Comparison of ENCODE assay signal across 11 cellular contexts in the genomic region with DNA sequence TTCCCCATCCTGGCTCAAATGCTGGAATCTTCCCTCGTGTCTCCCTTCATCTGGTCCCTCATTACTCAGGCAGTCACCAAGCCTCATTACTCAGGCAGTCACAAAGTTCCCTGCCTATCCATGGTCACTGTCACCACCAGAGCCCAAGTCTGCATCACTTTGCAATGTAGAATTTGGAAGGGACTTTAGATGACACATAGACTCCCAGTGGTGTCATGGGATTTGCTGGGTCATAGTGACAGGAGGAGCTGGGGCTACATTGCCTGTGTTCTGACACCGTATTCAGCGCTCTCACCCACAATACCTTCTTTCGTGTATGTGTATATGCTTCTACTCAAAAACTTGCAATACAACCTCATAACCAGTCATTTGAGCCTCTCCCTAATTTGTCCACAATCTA. TPM values are rescaled to one million over a fixed set of nuclear protein-coding genes. Genes with fewer than 3 reads are reported as not detected.
A peak's percentile ranks its signal among the peaks of the same experiment; 100 is the strongest.
DNase-seq lines count a peak whose midpoint lies in the region; ATAC-seq and TF ChIP-seq lines count a peak whose summit lies in the region.
"Had no signal": no experiment of that assay in that cellular context is flagged by ENCODE, and none has a peak within 500 bp of the region (broad histone marks: within the 10 kb centered on the region; RNA-seq: fewer than 3 reads in every experiment).

No MANE protein-coding gene starts in this region.

- H3K4me1 ChIP-seq in esophagus muscularis mucosa (peaks cover 56 to 92% (median 91%) of the 10 kb centered on the region in 4 donors), stomach (peaks cover 15 to 81% (median 58%) of the 10 kb centered on the region in 4 donors), mucosa of descending colon (ENCODE audit: low read depth) (peaks cover 19% of the 10 kb centered on the region)

- TF ChIP-seq EP300 in esophagus muscularis mucosa (IDR thresholded peaks at IDR 0.05) (no peak), stomach (IDR thresholded peaks at IDR 0.05) (no peak)

- H3K27me3 ChIP-seq in esophagus muscularis mucosa (no peaks in the 10 kb centered on the region), stomach (peaks cover 0 to 5% (median 0%) of the 10 kb centered on the region in 3 donors)

- TF ChIP-seq POLR2A in esophagus muscularis mucosa (IDR thresholded peaks at IDR 0.05; ENCODE audit: low read depth), result no peak
- TF ChIP-seq POLR2A in stomach (IDR thresholded peaks at IDR 0.05), result no peak

- no peak for DNase-seq in activated CD4-positive, alpha-beta T cell treated with anti-CD3 and anti-CD28 coated beads, Interleukin-2, amount 10 ng/mL, durations not matched to agents 24 days and 14 days
- DNase-seq in activated CD4-positive, alpha-beta T cell treated with anti-CD3 and anti-CD28 coated beads for 48 hours, result no peak
- DNase-seq in esophagus muscularis mucosa (ENCODE audit: extremely low spot score) (no peak), stomach (no peak), mucosa of descending colon (no peak)
- DNase-seq: activated effector memory CD4-positive, alpha-beta T cell treated with Interleukin-2 at 50 U/mL for 16 hours; DMS153; NCI-H1048; nephron progenitor cell; RPMI8226 had no signal

- WGBS in esophagus muscularis mucosa, result 75% methylated on average over 4 of the region's 4 CpGs
- 69 to 79% (median 78%) methylated on average over 4 of the region's 4 CpGs for WGBS in stomach, 5 donors

- no peaks in the 10 kb centered on the region for H3K27me3 Mint-ChIP-seq in activated CD4-positive, alpha-beta T cell treated with anti-CD3 and anti-CD28 coated beads, Interleukin-2, amount 10 ng/mL, durations not matched to agents 24 days and 14 days

- H3K27ac Mint-ChIP-seq in activated CD4-positive, alpha-beta T cell treated with anti-CD3 and anti-CD28 coated beads, Interleukin-2, amount 10 ng/mL, durations not matched to agents 24 days and 14 days, result peak overlapping the region; percentile 64

- ATAC-seq in mucosa of descending colon (no peak), HG03097 (IDR thresholded peaks at IDR 0.05; ENCODE audit: low FRiP score, unreplicated experiment) (no peak)

- H3K9me3 ChIP-seq in esophagus muscularis mucosa (no peaks in the 10 kb centered on the region), stomach (no peaks in the 10 kb centered on the region), mucosa of descending colon (no peaks in the 10 kb centered on the region)

- no peaks in the 10 kb centered on the region for H3K36me3 Mint-ChIP-seq in activated CD4-positive, alpha-beta T cell treated with anti-CD3 and anti-CD28 coated beads, Interleukin-2, amount 10 ng/mL, durations not matched to agents 24 days and 14 days (ENCODE audit: low read depth)

- intact Hi-C loops in activated CD4-positive, alpha-beta T cell treated with anti-CD3 and anti-CD28 coated beads, Interleukin-2, amount 10 ng/mL, durations not matched to agents 24 days and 14 days (cut with micrococcal nuclease), result no loop called here
- intact Hi-C loops in esophagus muscularis mucosa (cut with DNase I), result no loop called here
- intact Hi-C loops in stomach (cut with DNase I; ENCODE audit: low total_unique reads), result no loop called here
- intact Hi-C loops in mucosa of descending colon (cut with DNase I, micrococcal nuclease), result no loop called here

- H3K36me3 ChIP-seq in esophagus muscularis mucosa (peaks cover 0 to under 1% (median 0%) of the 10 kb centered on the region in 4 donors), stomach (no peaks in the 10 kb centered on the region), mucosa of descending colon (ENCODE audit: low read depth) (no peaks in the 10 kb centered on the region)

- H3K27ac ChIP-seq in esophagus muscularis mucosa (replicated peaks in 1 of 4) (peak overlapping the region; percentile 98 to 99 (median 98)), stomach (peak overlapping the region in 4 of 5 donors; percentile 92 to 94 (median 92))

- peaks cover 52% of the 10 kb centered on the region for H3K4me1 Mint-ChIP-seq in activated CD4-positive, alpha-beta T cell treated with anti-CD3 and anti-CD28 coated beads, Interleukin-2, amount 10 ng/mL, durations not matched to agents 24 days and 14 days

- TF ChIP-seq CTCF in esophagus muscularis mucosa (IDR thresholded peaks at IDR 0.05), result no peak
- no peak for TF ChIP-seq CTCF in stomach (IDR thresholded peaks at IDR 0.05)
- no peak for TF ChIP-seq CTCF in mucosa of descending colon (IDR thresholded peaks at IDR 0.05)

- peak overlapping the region; percentile 13 for H3K4me3 Mint-ChIP-seq in activated CD4-positive, alpha-beta T cell treated with anti-CD3 and anti-CD28 coated beads, Interleukin-2, amount 10 ng/mL, durations not matched to agents 24 days and 14 days
- H3K4me3 Mint-ChIP-seq: nephron progenitor cell had no signal

- H3K4me3 ChIP-seq in esophagus muscularis mucosa (no peak overlapping the region), stomach (no peak overlapping the region), mucosa of descending colon (no peak overlapping the region)

- no peaks in the 10 kb centered on the region for H3K9me3 Mint-ChIP-seq in activated CD4-positive, alpha-beta T cell treated with anti-CD3 and anti-CD28 coated beads, Interleukin-2, amount 10 ng/mL, durations not matched to agents 24 days and 14 days
- H3K9me3 Mint-ChIP-seq: nephron progenitor cell had no signal

RNA-seq across cellular contexts. Expression of a gene that starts 2.1 kb away (rescaled TPM):
- total RNA-seq in activated CD4-positive, alpha-beta T cell treated with anti-CD3 and anti-CD28 coated beads, Interleukin-2, amount 10 ng/mL, durations not matched to agents 24 days and 14 days, result 1.1 and 1.4 TPM in 2 replicates
- total RNA-seq in esophagus muscularis mucosa (100 to 1,000 TPM; 126 to 288 (median 168) TPM), stomach (100 to 1,000 TPM in 2 of 5 donors, 10 to 100 TPM in 3; 17.5 to 208 (median 89.2) TPM), mucosa of descending colon (100 to 1,000 TPM in 1 of 3 donors, 10 to 100 TPM in 2; 12.1 to 256 (median 42.3) TPM)
- polyA plus RNA-seq in stomach, result 10 to 100 TPM; 19.6 to 53.1 (median 31.1) TPM

RNA-seq across cellular contexts. Expression of a gene that starts 4.9 kb away (rescaled TPM):
- total RNA-seq in activated CD4-positive, alpha-beta T cell treated with anti-CD3 and anti-CD28 coated beads, Interleukin-2, amount 10 ng/mL, durations not matched to agents 24 days and 14 days, result 314 and 326 TPM in 2 replicates
- total RNA-seq in esophagus muscularis mucosa (100 to 1,000 TPM; 200 to 352 (median 243) TPM), stomach (100 to 1,000 TPM in 4 of 5 donors, 10 to 100 TPM in 1; 16.8 to 281 (median 134) TPM), mucosa of descending colon (100 to 1,000 TPM; 245 to 280 (median 254) TPM)
- 100 to 1,000 TPM; 421 to 610 (median 506) TPM for polyA plus RNA-seq in stomach

RNA-seq across cellular contexts. Expression of a gene that starts 10.2 kb away (rescaled TPM):
- 13.4 and 13.9 TPM in 2 replicates for total RNA-seq in activated CD4-positive, alpha-beta T cell treated with anti-CD3 and anti-CD28 coated beads, Interleukin-2, amount 10 ng/mL, durations not matched to agents 24 days and 14 days
- total RNA-seq in esophagus muscularis mucosa (1 to 10 TPM; 1.2 to 6.3 (median 1.7) TPM), stomach (10 to 100 TPM in 1 of 5 donors, 1 to 10 TPM in 3, not detected in 1; 1.3 to 18.2 (median 3.0) TPM), mucosa of descending colon (10 to 100 TPM in 1 of 3 donors, 1 to 10 TPM in 2; 6.3 to 14.7 (median 8.1) TPM)
- polyA plus RNA-seq in stomach, result 1 to 10 TPM; 3.5 to 5.9 (median 4.2) TPM

RNA-seq across cellular contexts. Expression of a gene that starts 24.9 kb away (rescaled TPM):
- total RNA-seq in activated CD4-positive, alpha-beta T cell treated with anti-CD3 and anti-CD28 coated beads, Interleukin-2, amount 10 ng/mL, durations not matched to agents 24 days and 14 days, result 13.9 and 14.1 TPM in 2 replicates
- total RNA-seq in esophagus muscularis mucosa (10 to 100 TPM; 19.5 to 29.2 (median 24.1) TPM), stomach (10 to 100 TPM in 3 of 5 donors, 1 to 10 TPM in 2; 7.8 to 29.0 (median 11.6) TPM), mucosa of descending colon (10 to 100 TPM; 16.7 to 20.0 (median 19.2) TPM)
- 10 to 100 TPM; 11.5 to 16.6 (median 13.6) TPM for polyA plus RNA-seq in stomach

RNA-seq across cellular contexts. Expression of a gene that starts 42.6 kb away (rescaled TPM):
- 14.4 and 15.1 TPM in 2 replicates for total RNA-seq in activated CD4-positive, alpha-beta T cell treated with anti-CD3 and anti-CD28 coated beads, Interleukin-2, amount 10 ng/mL, durations not matched to agents 24 days and 14 days
- total RNA-seq in esophagus muscularis mucosa (1 to 10 TPM in 1 of 4 donors, under 1 TPM in 2, not detected in 1; 0.50 to 1.4 (median 0.92) TPM), stomach (1 to 10 TPM in 3 of 5 donors, not detected in 2; 1.4 to 4.1 (median 2.6) TPM), mucosa of descending colon (1 to 10 TPM in 2 of 3 donors, under 1 TPM in 1; 0.41 to 1.9 (median 1.5) TPM)
- polyA plus RNA-seq in stomach, result 1 to 10 TPM; 2.3 to 3.2 (median 2.4) TPM
